ENCODE assay signal across 21 cellular contexts in the genomic region with DNA sequence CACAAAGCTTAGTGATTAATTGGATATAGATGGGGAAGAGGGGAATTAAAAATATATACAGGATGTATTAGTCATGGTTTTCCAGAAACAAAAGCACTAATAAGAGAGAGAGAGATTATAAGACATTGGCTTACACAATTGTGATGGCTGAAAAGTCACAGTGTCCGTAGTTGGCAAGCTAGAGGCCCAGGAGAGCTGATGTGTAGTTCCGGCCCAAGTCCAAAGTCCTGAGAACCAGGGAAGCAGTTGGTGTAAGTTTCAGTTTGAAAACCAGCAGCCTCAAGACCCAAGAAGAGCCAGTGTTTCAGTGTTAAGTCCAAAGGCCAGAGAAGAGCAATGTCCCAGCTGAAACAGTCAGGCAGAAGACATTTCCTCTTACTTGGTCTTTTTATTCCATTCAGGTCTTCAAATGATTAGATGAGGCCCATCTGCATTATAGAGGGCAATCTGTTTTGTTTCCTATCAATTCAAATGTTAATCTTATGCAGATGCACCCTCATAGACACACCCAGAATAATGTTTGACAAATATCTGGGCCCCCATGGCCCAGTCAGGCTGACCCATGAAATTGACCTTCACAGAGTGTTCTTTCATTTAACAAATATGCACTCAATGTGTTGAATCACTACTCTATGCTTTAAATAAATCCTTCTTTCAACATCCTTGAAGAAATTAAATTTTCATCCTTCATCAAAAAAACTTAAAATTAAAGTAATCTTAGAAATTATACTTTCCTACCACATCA.
DNase-seq lines count a peak whose midpoint lies in the region; ATAC-seq and TF ChIP-seq lines count a peak whose summit lies in the region.
"Had no signal": no experiment of that assay in that cellular context is flagged by ENCODE, and none has a peak within 500 bp of the region (broad histone marks: within the 10 kb centered on the region; RNA-seq: fewer than 3 reads in every experiment).

No MANE protein-coding gene starts in this region.

- no peak for TF ChIP-seq EP300 in tibial nerve (IDR thresholded peaks at IDR 0.05)

- no peak for TF ChIP-seq CTCF in fibroblast of lung (conservative IDR thresholded peaks at IDR 0.05 in 1 of 2, IDR thresholded peaks at IDR 0.05 in 1 of 2; ENCODE audit: low read depth in 1 of 2, low read length in 2 of 2)
- TF ChIP-seq CTCF in tibial nerve (IDR thresholded peaks at IDR 0.05): no peak
- TF ChIP-seq CTCF in omental fat pad (IDR thresholded peaks at IDR 0.05): no peak

- ATAC-seq in left colon: peak; percentile 63
- ATAC-seq in omental fat pad (ENCODE audit: low FRiP score): no peak
- ATAC-seq in HG03354 (IDR thresholded peaks at IDR 0.05; ENCODE audit: poor library complexity, severe bottlenecking, unreplicated experiment): no peak
- ATAC-seq: Panc1 had no signal

- no peak for TF ChIP-seq POLR2A in tibial nerve (IDR thresholded peaks at IDR 0.05)

- H3K9me3 ChIP-seq in fibroblast of lung (ENCODE audit: control insufficient read depth, insufficient read depth, low read depth, low read length): no peaks in the 10 kb centered on the region
- H3K9me3 ChIP-seq in tibial nerve: no peaks in the 10 kb centered on the region
- H3K9me3 ChIP-seq: BLaER1 treated with 17β-estradiol and CSF1 and Interleukin-3, amounts not matched to agents 10 nM and 100 nM; neutrophil had no signal

- H4K20me1 ChIP-seq in fibroblast of lung (ENCODE audit: control insufficient read depth, extremely low read depth, insufficient read depth, low read length): no peaks in the 10 kb centered on the region
- H4K20me1 ChIP-seq: BLaER1 treated with 17β-estradiol and CSF1 and Interleukin-3, amounts not matched to agents 10 nM and 100 nM had no signal

- H3K4me3 ChIP-seq in fibroblast of lung (replicated peaks in 1 of 4; ENCODE audit: control extremely low read depth in 1 of 4, insufficient read depth in 1 of 4, low read depth in 3 of 4, low read length in 4 of 4) (no peak overlapping the region), tibial nerve (no peak overlapping the region)
- H3K4me3 ChIP-seq: BLaER1 treated with 17β-estradiol and CSF1 and Interleukin-3, amounts not matched to agents 10 nM and 100 nM; cardiac muscle cell had no signal

- H3K79me2 ChIP-seq in fibroblast of lung (ENCODE audit: control insufficient read depth, insufficient read depth, low read length): no peaks in the 10 kb centered on the region

- H3K9ac ChIP-seq in fibroblast of lung (ENCODE audit: insufficient read depth, low read length): no peak overlapping the region
- H3K9ac ChIP-seq: BLaER1 treated with 17β-estradiol and CSF1 and Interleukin-3, amounts not matched to agents 10 nM and 100 nM; KMS-11 had no signal

- peak overlapping the region; percentile 24 for H2AFZ ChIP-seq in fibroblast of lung (ENCODE audit: low read length)

- no peaks in the 10 kb centered on the region for H3K36me3 ChIP-seq in fibroblast of lung (ENCODE audit: control insufficient read depth, insufficient read depth, low read length)
- H3K36me3 ChIP-seq in tibial nerve: no peaks in the 10 kb centered on the region
- H3K36me3 ChIP-seq: BLaER1 treated with 17β-estradiol and CSF1 and Interleukin-3, amounts not matched to agents 10 nM and 100 nM; cardiac muscle cell; neutrophil had no signal

- no peaks in the 10 kb centered on the region for H3K27me3 ChIP-seq in fibroblast of lung (ENCODE audit: control insufficient read depth, insufficient read depth, low read length)
- H3K27me3 ChIP-seq in tibial nerve: no peaks in the 10 kb centered on the region
- H3K27me3 ChIP-seq: BLaER1 treated with 17β-estradiol and CSF1 and Interleukin-3, amounts not matched to agents 10 nM and 100 nM; cardiac muscle cell; neutrophil had no signal

- WGBS in tibial nerve, 2 donors: 75 to 84% methylated on average over 2 of the region's 2 CpGs

- peaks cover 3% of the 10 kb centered on the region for H3K4me1 ChIP-seq in fibroblast of lung (ENCODE audit: control insufficient read depth, extremely low read depth, insufficient read depth, low read length)
- H3K4me1 ChIP-seq in tibial nerve: no peaks in the 10 kb centered on the region
- H3K4me1 ChIP-seq: BLaER1 treated with 17β-estradiol and CSF1 and Interleukin-3, amounts not matched to agents 10 nM and 100 nM had no signal

- intact Hi-C loops in left colon (cut with DNase I, micrococcal nuclease): no loop called here

- DNase-seq in M059J (ENCODE audit: low read depth): peak; percentile 56
- DNase-seq in fibroblast of lung (ENCODE audit: low read depth in 2 of 2): peak; percentile 39 to 71
- DNase-seq in left colon: no peak
- DNase-seq in tibial nerve (ENCODE audit: low spot score in 2 of 2): peak; percentile 12 to 14
- no peak for DNase-seq in omental fat pad (ENCODE audit: low spot score)
- DNase-seq in GF-D8 (lab: John Stamatoyannopoulos, UW): no peak
- DNase-seq: activated CD4-positive, alpha-beta T cell treated with anti-CD3 and anti-CD28 coated beads, Interleukin-2, amount 50 U/mL, for 48 hours; activated naive CD8-positive, alpha-beta T cell treated with anti-CD3 and anti-CD28 coated beads, Interleukin-2, amount 10 ng/mL, durations not matched to agents 7 days and 5 days; activated T-cell treated with anti-CD3 and anti-CD28 coated beads, Interleukin-2, amount 50 U/mL, for 48 hours; effector CD8-positive, alpha-beta T cell; midbrain; NCI-H1092 treated with DMSO at 0.1 percent for 48 hours; NCI-H82; stimulated activated CD4-positive, alpha-beta T cell treated with anti-CD3 and anti-CD28 coated beads, Interleukin-4, amount 100 ng/mL, for 24 hours; stimulated activated CD8-positive, alpha-beta memory T cell treated with anti-CD3 and anti-CD28 coated beads, Interleukin-4, amount 100 ng/mL, for 48 hours had no signal

- no peak overlapping the region for H3K4me2 ChIP-seq in fibroblast of lung (ENCODE audit: extremely low read depth, insufficient read depth, low read length)
- H3K4me2 ChIP-seq: BLaER1 treated with 17β-estradiol and CSF1 and Interleukin-3, amounts not matched to agents 10 nM and 100 nM; KMS-11 had no signal

- H3K27ac ChIP-seq in fibroblast of lung (ENCODE audit: insufficient read depth, low read length) (no peak overlapping the region), tibial nerve (peak overlapping the region in 1 of 4 donors; percentile 48)
- H3K27ac ChIP-seq: BLaER1 treated with 17β-estradiol and CSF1 and Interleukin-3, amounts not matched to agents 10 nM and 100 nM; cardiac muscle cell; KMS-11; neutrophil had no signal

Comparison
In these comparisons a context has a peak if more than half of its experiments do, and no peak if none do; other contexts are left out.
1. DNase-seq: peak in M059J (single experiment), fibroblast of lung (2 of 2) and tibial nerve (2 of 2); none in left colon (0 of 2), omental fat pad (single experiment) and GF-D8 (single experiment).